ENCODE assay signal across 8 cellular contexts in the genomic region with DNA sequence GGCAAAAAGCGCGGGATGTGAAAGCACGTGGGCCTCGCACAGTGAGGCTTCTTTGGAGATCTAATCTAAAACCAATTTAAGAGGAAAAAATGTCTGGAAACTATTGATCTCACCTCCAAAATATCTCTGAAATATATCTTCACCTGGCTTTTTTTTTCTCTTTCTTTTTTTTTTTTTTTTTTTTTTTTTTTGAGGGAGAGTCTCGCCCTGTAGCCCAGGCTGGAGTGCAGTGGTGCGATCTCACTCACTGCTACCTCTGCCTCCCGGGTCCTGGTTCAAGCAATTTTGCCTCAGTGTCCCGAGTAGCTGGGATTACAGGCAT. TPM values are rescaled to one million over a fixed set of nuclear protein-coding genes. Genes with fewer than 3 reads are reported as not detected.
DNase-seq lines count a peak whose midpoint lies in the region; ATAC-seq, FAIRE-seq and TF ChIP-seq lines count a peak whose summit lies in the region.

No MANE protein-coding gene starts in this region.

- H3K27ac ChIP-seq in DND-41 (ENCODE audit: low read length) (peak overlapping the region; percentile 88; the same call in 1 of the 2 replicates), PC-9 (no peak overlapping the region), endothelial cell of umbilical vein (ENCODE audit: insufficient read depth, low read depth, low read length) (peak overlapping the region; percentile 63), sigmoid colon (peak overlapping the region; percentile 93 to 98 (median 95)), aorta (ENCODE audit: low read depth in 1 of 2, low read length in 2 of 2) (no peak overlapping the region)

- H3K9me3 ChIP-seq in DND-41 (ENCODE audit: insufficient read depth, low read length, severe bottlenecking) (no peaks in the 10 kb centered on the region), PC-9 (ENCODE audit: insufficient read depth, low read depth) (no peaks in the 10 kb centered on the region), endothelial cell of umbilical vein (replicated peaks; ENCODE audit: control insufficient read depth, insufficient read depth, low read length) (no peaks in the 10 kb centered on the region), sigmoid colon (no peaks in the 10 kb centered on the region), aorta (ENCODE audit: control insufficient read depth, low read length) (no peaks in the 10 kb centered on the region)

- TF ChIP-seq CTCF in DND-41 (IDR thresholded peaks at IDR 0.05; ENCODE audit: borderline replicate concordance, extremely low read depth, low read length, poor library complexity, severe bottlenecking) (no peak), PC-9 (conservative IDR thresholded peaks at IDR 0.05) (no peak), endothelial cell of umbilical vein (IDR thresholded peaks at IDR 0.05; ENCODE audit: extremely low read depth in 1 of 2, insufficient read depth in 1 of 2, low read depth in 1 of 2, low read length in 2 of 2) (no peak), sigmoid colon (IDR thresholded peaks at IDR 0.05) (no peak)

- peak overlapping the region; percentile 73 for H3K9ac ChIP-seq in DND-41 (ENCODE audit: low read depth, low read length)
- no peak overlapping the region for H3K9ac ChIP-seq in endothelial cell of umbilical vein (replicated peaks; ENCODE audit: extremely low read depth, insufficient read depth, low read length)

- H3K4me1 ChIP-seq in DND-41 (ENCODE audit: insufficient read depth, low read length) (peaks cover 21% of the 10 kb centered on the region), PC-9 (replicated peaks; ENCODE audit: insufficient read depth) (no peaks in the 10 kb centered on the region), endothelial cell of umbilical vein (ENCODE audit: control insufficient read depth, extremely low read depth, insufficient read depth, low read length) (peaks cover 5% of the 10 kb centered on the region), sigmoid colon (peaks cover 0 to 7% (median 0%) of the 10 kb centered on the region in 4 donors), aorta (ENCODE audit: control insufficient read depth in 1 of 2, insufficient read depth in 2 of 2, low read length in 2 of 2) (no peaks in the 10 kb centered on the region)

- BruUV-seq in PC-9 (replicated peaks; lab: Mats Ljungman, UMichigan) = no TSS peak
- no TSS peak for BruUV-seq in endothelial cell of umbilical vein (replicated peaks; lab: Mats Ljungman, UMichigan)

- H3F3A ChIP-seq in PC-9 (ENCODE audit: insufficient read depth, low read depth) = no peaks in the 10 kb centered on the region

- DNase-seq in DND-41 (no peak), PC-9 (no peak), endothelial cell of umbilical vein (ENCODE audit: low read depth, low spot score) (no peak), sigmoid colon (no peak), aorta (no peak), NCI-H2029 treated with DMSO at 0.1 percent for 48 hours (lab: John Stamatoyannopoulos, UW) (no peak)

- POLR2A ChIA-PET in PC-9 (lab: Charles Lee; ENCODE audit: unreplicated experiment) (no interaction called here), endothelial cell of umbilical vein (lab: Charles Lee) (interaction anchor here (0.6 to 1.9 kb wide), 3 partner anchors 13 to 138 kb away, joined by 3 to 18 read pairs (median 9); no protein-coding TSS in a partner anchor)

- H3K27me3 ChIP-seq in DND-41 (ENCODE audit: insufficient read depth, low read length, poor library complexity) = no peaks in the 10 kb centered on the region
- H3K27me3 ChIP-seq in PC-9 (ENCODE audit: insufficient read depth, low read depth) = no peaks in the 10 kb centered on the region
- H3K27me3 ChIP-seq in endothelial cell of umbilical vein (ENCODE audit: control insufficient read depth in 2 of 2, insufficient read depth in 2 of 2, low read length in 2 of 2) = no peaks in the 10 kb centered on the region
- peaks cover 0 to 3% (median 0%) of the 10 kb centered on the region in 3 donors for H3K27me3 ChIP-seq in sigmoid colon
- H3K27me3 ChIP-seq in aorta (ENCODE audit: control insufficient read depth in 1 of 2, insufficient read depth in 2 of 2, low read length in 1 of 2) = no peaks in the 10 kb centered on the region

- WGBS in sigmoid colon, 2 donors = 44 to 46% methylated on average over 8 of the region's 8 CpGs
- WGBS in aorta, 2 donors = 45 to 56% methylated on average over 8 of the region's 8 CpGs

- TF ChIP-seq POLR2A in endothelial cell of umbilical vein (IDR thresholded peaks at IDR 0.05; ENCODE audit: low read depth, low read length) (no peak), sigmoid colon (IDR thresholded peaks at IDR 0.05) (no peak)

- no peaks in the 10 kb centered on the region for H3K9me1 ChIP-seq in endothelial cell of umbilical vein (replicated peaks; ENCODE audit: control insufficient read depth, extremely low read depth, insufficient read depth, low read length)

- H3K36me3 ChIP-seq in DND-41 (ENCODE audit: insufficient read depth, low read length) (no peaks in the 10 kb centered on the region), PC-9 (ENCODE audit: low read depth) (no peaks in the 10 kb centered on the region), endothelial cell of umbilical vein (ENCODE audit: control insufficient read depth in 2 of 2, extremely low read depth in 1 of 2, insufficient read depth in 2 of 2, low read length in 2 of 2) (no peaks in the 10 kb centered on the region), sigmoid colon (no peaks in the 10 kb centered on the region), aorta (ENCODE audit: control insufficient read depth in 1 of 2, insufficient read depth in 2 of 2, low read length in 1 of 2) (no peaks in the 10 kb centered on the region)

- no peaks in the 10 kb centered on the region for H3K9me2 ChIP-seq in PC-9 (ENCODE audit: insufficient read depth)

- peak overlapping the region; percentile 55 for H2AFZ ChIP-seq in DND-41 (ENCODE audit: low read depth, low read length)
- peak overlapping the region; percentile 75 for H2AFZ ChIP-seq in PC-9
- H2AFZ ChIP-seq in endothelial cell of umbilical vein (ENCODE audit: low read depth, low read length) = no peak overlapping the region

- dilution Hi-C loops in endothelial cell of umbilical vein (cut with MboI; ENCODE audit: extremely low pct_ligation_motif_present, low sequenced_read_pairs) = no loop called here

- peaks cover 2% of the 10 kb centered on the region; the same call in 1 of the 2 replicates for H3K79me2 ChIP-seq in DND-41 (ENCODE audit: insufficient read depth, low read length)
- no peaks in the 10 kb centered on the region for H3K79me2 ChIP-seq in PC-9 (ENCODE audit: low read depth)
- H3K79me2 ChIP-seq in endothelial cell of umbilical vein (ENCODE audit: control insufficient read depth, insufficient read depth, low read length) = no peaks in the 10 kb centered on the region

- CTCF ChIA-PET in PC-9 (lab: Charles Lee) = no interaction called here
- CTCF ChIA-PET in endothelial cell of umbilical vein (lab: Charles Lee) = interaction anchor here (0.7 to 1.6 kb wide), 5 partner anchors 10 to 154 kb away, joined by 3 to 9 read pairs (median 4); no protein-coding TSS in a partner anchor

- intact Hi-C loops in PC-9 (cut with micrococcal nuclease; ENCODE audit: unreplicated experiment) (no loop called here), endothelial cell of umbilical vein (cut with micrococcal nuclease) (loop anchor here (5.0 to 10.0 kb wide), 2 partner anchors 137 to 515 kb away; no protein-coding TSS in a partner anchor), sigmoid colon (cut with DNase I) (loop anchor here (10.0 kb wide), 2 partner anchors 193 to 517 kb away; partner anchors contain the start of gene TCEAL2), aorta (cut with DNase I) (loop anchor here in 1 of 2 donors (10.0 kb wide), 1 partner anchor 723 kb away; the partner anchor contains the start of gene GPRASP1)

- ATAC-seq in DND-41 (ENCODE audit: insufficient read depth, low read depth) = no peak
- no peak for ATAC-seq in GM21737 (IDR thresholded peaks at IDR 0.05; ENCODE audit: unreplicated experiment)
- ATAC-seq in HG03025 (IDR thresholded peaks at IDR 0.05; ENCODE audit: low FRiP score, unreplicated experiment) = no peak
- ATAC-seq in aorta (ENCODE audit: low FRiP score) = no peak

- no peaks in the 10 kb centered on the region for H4K20me1 ChIP-seq in DND-41 (ENCODE audit: insufficient read depth, low read length)
- no peaks in the 10 kb centered on the region for H4K20me1 ChIP-seq in PC-9 (ENCODE audit: insufficient read depth)
- H4K20me1 ChIP-seq in endothelial cell of umbilical vein (replicated peaks; ENCODE audit: control insufficient read depth, extremely low read depth, insufficient read depth, low read length) = no peaks in the 10 kb centered on the region

- TF ChIP-seq EP300 in sigmoid colon (IDR thresholded peaks at IDR 0.05) = no peak

- peak overlapping the region in 1 of 2 experiments; percentile 70; a peak in 1 of 4 replicates for H3K4me3 ChIP-seq in DND-41 (ENCODE audit: low read depth in 1 of 2, low read length in 2 of 2)
- H3K4me3 ChIP-seq in PC-9 = peak overlapping the region; percentile 58; the same call in 1 of the 2 replicates
- no peak overlapping the region for H3K4me3 ChIP-seq in endothelial cell of umbilical vein (replicated peaks in 1 of 3; ENCODE audit: insufficient read depth in 1 of 3, low read depth in 1 of 3, low read length in 3 of 3)
- peak overlapping the region in 3 of 4 donors; percentile 73 to 84 (median 84) for H3K4me3 ChIP-seq in sigmoid colon
- H3K4me3 ChIP-seq in aorta (ENCODE audit: low read length in 2 of 2) = no peak overlapping the region

- H3K4me2 ChIP-seq in DND-41 (ENCODE audit: insufficient read depth, low read length) (0 out of 2 replicates have a peak overlapping the region, but pooled peaks have one; percentile 64), PC-9 (peak overlapping the region; percentile 72), endothelial cell of umbilical vein (ENCODE audit: insufficient read depth, low read length) (no peak overlapping the region)

- FAIRE-seq in endothelial cell of umbilical vein (lab: Jason Lieb, UNC) = no peak

TF ChIP-seq in endothelial cell of umbilical vein, 7 proteins besides CTCF, POLR2A, EP300 and RAD21 (continues in another document):
- TF ChIP-seq MYC (IDR thresholded peaks at IDR 0.05; ENCODE audit: low read depth, low read length) = no peak
- no peak for TF ChIP-seq EZH2 (IDR thresholded peaks at IDR 0.05; ENCODE audit: borderline replicate concordance, low read depth, low read length, severe bottlenecking)

RNA-seq across cellular contexts. Expression of gene ZMAT1, which starts 0.4 kb away (rescaled TPM):
- total RNA-seq in PC-9 (2021) (not detected in 2 replicates), endothelial cell of umbilical vein (3.7 and 4.3 TPM in 2 replicates), sigmoid colon (10 to 100 TPM in 3 of 4 donors, 1 to 10 TPM in 1; 7.9 to 13.5 (median 12.3) TPM), aorta (10 to 100 TPM in 1 of 2 donors, 1 to 10 TPM in 1; 9.0 to 14.8 TPM)
- polyA plus RNA-seq in endothelial cell of umbilical vein (1.8 and 2.4 TPM in 2 replicates), sigmoid colon (1 to 10 TPM in 1 of 3 donors, under 1 TPM in 2; 0.23 to 3.6 (median 0.60) TPM), aorta (10 to 100 TPM in 1 of 2 donors, 1 to 10 TPM in 1; 5.0 to 19.3 TPM)
- 0.68 and 1.1 TPM in 2 replicates for polyA plus RNA-seq in endothelial cell of umbilical vein (2011; cell fraction: cytosol; rRNA removed)
- polyA plus RNA-seq in endothelial cell of umbilical vein (2011; cell fraction: nucleus; rRNA removed) = 29.7 and 33.5 TPM in 2 replicates
- polyA plus RNA-seq in endothelial cell of umbilical vein (2012) = 2.4 and 2.5 TPM in 2 replicates
- 2.7 and 3.3 TPM in 2 replicates for polyA minus RNA-seq in endothelial cell of umbilical vein
- not detected for polyA minus RNA-seq in endothelial cell of umbilical vein (2011; cell fraction: cytosol; rRNA and poly(A)+ RNA removed)
- polyA minus RNA-seq in endothelial cell of umbilical vein (2011; cell fraction: nucleus; rRNA and poly(A)+ RNA removed) = 10.0 and 11.3 TPM in 2 replicates

Comparison
In these comparisons a context has a peak if more than half of its experiments do, and no peak if none do; other contexts are left out.
1. H3K27ac ChIP-seq: peak in DND-41 (single experiment), endothelial cell of umbilical vein (single experiment) and sigmoid colon (4 of 4); none in PC-9 (single experiment) and aorta (0 of 2).
2. H3K4me3 ChIP-seq: peak in PC-9 (single experiment) and sigmoid colon (3 of 4); none in endothelial cell of umbilical vein (0 of 3) and aorta (0 of 2).